8 cellular contexts compared by ENCODE assay signal in genomic region chr7:35716038-35716803, GRCh38. TPM values are rescaled to one million over a fixed set of nuclear protein-coding genes. Genes with fewer than 3 reads are reported as not detected.
DNase-seq lines count a peak whose midpoint lies in the region; TF ChIP-seq lines count a peak whose summit lies in the region.

No MANE protein-coding gene starts in this region.

- H3K36me3 ChIP-seq in subcutaneous abdominal adipose tissue (ENCODE audit: control insufficient read depth in 5 of 5, insufficient read depth in 5 of 5, low read length in 5 of 5) (no peaks in the 10 kb centered on the region), PC-9 (ENCODE audit: low read depth) (no peaks in the 10 kb centered on the region)

- H3K4me1 ChIP-seq in subcutaneous abdominal adipose tissue (ENCODE audit: control insufficient read depth in 5 of 5, insufficient read depth in 5 of 5, low read length in 5 of 5) (peaks cover 0 to 12% (median 9%) of the 10 kb centered on the region in 5 donors), PC-9 (replicated peaks; ENCODE audit: insufficient read depth) (no peaks in the 10 kb centered on the region)

- no peaks in the 10 kb centered on the region for H3K9me2 ChIP-seq in PC-9 (ENCODE audit: insufficient read depth)

- H3K27ac ChIP-seq in subcutaneous abdominal adipose tissue (ENCODE audit: low read depth, low read length) (no peak overlapping the region), PC-9 (no peak overlapping the region)

- H3F3A ChIP-seq in PC-9 (ENCODE audit: insufficient read depth, low read depth): no peaks in the 10 kb centered on the region

- TF ChIP-seq CTCF in lower leg skin (IDR thresholded peaks at IDR 0.05): no peak
- TF ChIP-seq CTCF in PC-9 (conservative IDR thresholded peaks at IDR 0.05): no peak

- CTCF ChIA-PET in PC-9 (lab: Charles Lee): no interaction called here

- H3K27me3 ChIP-seq in subcutaneous abdominal adipose tissue (ENCODE audit: control insufficient read depth in 5 of 5, insufficient read depth in 4 of 5, low read length in 5 of 5) (no peaks in the 10 kb centered on the region), PC-9 (ENCODE audit: insufficient read depth, low read depth) (no peaks in the 10 kb centered on the region)

- H3K4me2 ChIP-seq in PC-9: no peak overlapping the region

- H4K20me1 ChIP-seq in PC-9 (ENCODE audit: insufficient read depth): no peaks in the 10 kb centered on the region

- H2AFZ ChIP-seq in PC-9: no peak overlapping the region

- 23 to 33% methylated on average over 5 of the region's 5 CpGs for WGBS in lower leg skin, 2 donors

- DNase-seq in LHCN-M2 (ENCODE audit: low read depth): peak; percentile 88
- DNase-seq in cerebellum (ENCODE audit: low spot score): peak; percentile 74
- DNase-seq in lower leg skin (ENCODE audit: low spot score in 2 of 2): no peak
- no peak for DNase-seq in NCI-H748 (lab: John Stamatoyannopoulos, UW; ENCODE audit: unreplicated experiment)
- DNase-seq in PC-9: no peak
- DNase-seq in NCI-H1930 (lab: John Stamatoyannopoulos, UW): no peak
- no peak for DNase-seq in NCI-H524 treated with DMSO at 0.1 percent for 48 hours (lab: John Stamatoyannopoulos, UW)

- H3K9me3 ChIP-seq in subcutaneous abdominal adipose tissue (ENCODE audit: control insufficient read depth in 5 of 5, low read length in 5 of 5): no peaks in the 10 kb centered on the region
- no peaks in the 10 kb centered on the region for H3K9me3 ChIP-seq in PC-9 (ENCODE audit: insufficient read depth, low read depth)

- BruUV-seq in PC-9 (replicated peaks; lab: Mats Ljungman, UMichigan): no TSS peak

- intact Hi-C loops in lower leg skin (cut with DNase I; ENCODE audit: low total_unique reads) (no loop called here), PC-9 (cut with micrococcal nuclease; ENCODE audit: unreplicated experiment) (no loop called here)

- H3K79me2 ChIP-seq in PC-9 (ENCODE audit: low read depth): no peaks in the 10 kb centered on the region

- peak overlapping the region; percentile 7 for H3K4me3 ChIP-seq in lower leg skin (ENCODE audit: low read depth, poor library complexity, severe bottlenecking)
- peak overlapping the region; percentile 6 to 52 (median 39) for H3K4me3 ChIP-seq in subcutaneous abdominal adipose tissue (ENCODE audit: low read depth in 1 of 5, low read length in 5 of 5)
- H3K4me3 ChIP-seq in PC-9: no peak overlapping the region

- POLR2A ChIA-PET in PC-9 (lab: Charles Lee; ENCODE audit: unreplicated experiment): no interaction called here

- peak overlapping the region in 2 of 5 donors; percentile 12 to 49 for H3K9ac ChIP-seq in subcutaneous abdominal adipose tissue (ENCODE audit: low read length in 5 of 5)

- no peak for TF ChIP-seq POLR2A in lower leg skin (IDR thresholded peaks at IDR 0.05)

RNA-seq across cellular contexts. Expression of gene HERPUD2, which starts 21.3 kb away (rescaled TPM):
- total RNA-seq in LHCN-M2 (2014; rRNA removed) (25.7 and 28.6 TPM in 2 replicates), cerebellum (28.9 TPM), lower leg skin (10 to 100 TPM; 24.8 to 44.1 (median 39.3) TPM), PC-9 (2021) (33.8 and 53.4 TPM in 2 replicates)
- 22.4 TPM for polyA plus RNA-seq in LHCN-M2 (2012)

Comparison
In these comparisons a context has a peak if more than half of its experiments do, and no peak if none do; other contexts are left out.
1. DNase-seq: peak in LHCN-M2 (single experiment) and cerebellum (single experiment); none in lower leg skin (0 of 2), NCI-H748 (single experiment), PC-9 (0 of 2), NCI-H1930 (0 of 2) and NCI-H524 treated with DMSO at 0.1 percent for 48 hours (single experiment).